ENCODE assay signal across 28 cellular contexts in genomic region chr6:68723128-68723527, GRCh38.
"Had no signal": no experiment of that assay in that cellular context is flagged by ENCODE, and none has a peak within 500 bp of the region (broad histone marks: within the 10 kb centered on the region; RNA-seq: fewer than 3 reads in every experiment).

No MANE protein-coding gene starts in this region.

- H3K36me3 Mint-ChIP-seq: naive thymus-derived CD8-positive, alpha-beta T cell; natural killer cell treated with Interleukin-12 subunit alpha and Interleukin-12 subunit beta and Interleukin-15 and Interleukin-18, amount 100 ng/mL, for 72 hours; neural progenitor cell; stimulated activated effector memory CD8-positive, alpha-beta T cell treated with anti-CD3 and anti-CD28 coated beads, Interleukin-12 subunit alpha, Interleukin-12 subunit beta, amount 100 ng/mL, for 72 hours; stimulated activated naive B cell treated with anti-CD40 and anti-IgM and Interleukin-4, amounts not matched to agents 10 μg/mL and 1 μg/mL and 100 μg/mL, for 72 hours; type B pancreatic cell had no signal

- H3K9ac ChIP-seq: neural progenitor cell, parathyroid adenoma had no signal

- H3K36me3 ChIP-seq: neural progenitor cell, ovary, right lobe of liver, sigmoid colon, stomach, thoracic aorta, thyroid gland, transverse colon, upper lobe of right lung, uterus had no signal

- H3K4me2 ChIP-seq: neural progenitor cell had no signal

- H3K4me3 Mint-ChIP-seq: naive thymus-derived CD8-positive, alpha-beta T cell; natural killer cell treated with Interleukin-12 subunit alpha and Interleukin-12 subunit beta and Interleukin-15 and Interleukin-18, amount 100 ng/mL, for 72 hours; neural progenitor cell; stimulated activated effector memory CD8-positive, alpha-beta T cell treated with anti-CD3 and anti-CD28 coated beads, Interleukin-12 subunit alpha, Interleukin-12 subunit beta, amount 100 ng/mL, for 72 hours; stimulated activated naive B cell treated with anti-CD40 and anti-IgM and Interleukin-4, amounts not matched to agents 10 μg/mL and 1 μg/mL and 100 μg/mL, for 72 hours; stimulated activated naive CD8-positive, alpha-beta T cell treated with anti-CD3 and anti-CD28 coated beads, Interleukin-15, Interleukin-2, amounts not matched to agents 100 ng/mL and 50 ng/mL, for 24 hours; type B pancreatic cell had no signal

- H3K4me1 Mint-ChIP-seq: naive thymus-derived CD8-positive, alpha-beta T cell; stimulated activated effector memory CD8-positive, alpha-beta T cell treated with anti-CD3 and anti-CD28 coated beads, Interleukin-12 subunit alpha, Interleukin-12 subunit beta, amount 100 ng/mL, for 72 hours; stimulated activated naive B cell treated with anti-CD40 and anti-IgM and Interleukin-4, amounts not matched to agents 10 μg/mL and 1 μg/mL and 100 μg/mL, for 72 hours had no signal

- H3K79me2 ChIP-seq: parathyroid adenoma had no signal

- H3K27ac Mint-ChIP-seq: naive thymus-derived CD8-positive, alpha-beta T cell; natural killer cell treated with Interleukin-12 subunit alpha and Interleukin-12 subunit beta and Interleukin-15 and Interleukin-18, amount 100 ng/mL, for 72 hours; neural progenitor cell; progenitor cell of endocrine pancreas; stimulated activated effector memory CD8-positive, alpha-beta T cell treated with anti-CD3 and anti-CD28 coated beads, Interleukin-12 subunit alpha, Interleukin-12 subunit beta, amount 100 ng/mL, for 72 hours; stimulated activated naive B cell treated with anti-CD40 and anti-IgM and Interleukin-4, amounts not matched to agents 10 μg/mL and 1 μg/mL and 100 μg/mL, for 72 hours; stimulated activated naive CD8-positive, alpha-beta T cell treated with anti-CD3 and anti-CD28 coated beads, Interleukin-15, Interleukin-2, amounts not matched to agents 100 ng/mL and 50 ng/mL, for 24 hours; type B pancreatic cell had no signal

- H3K9me3 ChIP-seq: ovary, psoas muscle, right lobe of liver, sigmoid colon, stomach, thoracic aorta, thyroid gland, transverse colon, upper lobe of right lung, uterus had no signal

- H3K4me1 ChIP-seq: neural progenitor cell, parathyroid adenoma, psoas muscle, sigmoid colon, stomach, thyroid gland, transverse colon, upper lobe of right lung, uterus had no signal

- H3K27me3 Mint-ChIP-seq: natural killer cell treated with Interleukin-12 subunit alpha and Interleukin-12 subunit beta and Interleukin-15 and Interleukin-18, amount 100 ng/mL, for 72 hours; progenitor cell of endocrine pancreas; stimulated activated naive B cell treated with anti-CD40 and anti-IgM and Interleukin-4, amounts not matched to agents 10 μg/mL and 1 μg/mL and 100 μg/mL, for 72 hours; stimulated activated naive CD8-positive, alpha-beta T cell treated with anti-CD3 and anti-CD28 coated beads, Interleukin-15, Interleukin-2, amounts not matched to agents 100 ng/mL and 50 ng/mL, for 24 hours; type B pancreatic cell had no signal

- H2AFZ ChIP-seq: neural progenitor cell, parathyroid adenoma had no signal

- H3K27ac ChIP-seq: neural progenitor cell, ovary, parathyroid adenoma, psoas muscle, right lobe of liver, sigmoid colon, stomach, thoracic aorta, thyroid gland, transverse colon, upper lobe of right lung, uterus had no signal

- DNase-seq: naive thymus-derived CD8-positive, alpha-beta T cell; occipital lobe; ovary; posterior cingulate gyrus; psoas muscle; right cardiac atrium; right lobe of liver; sigmoid colon; small intestine; stimulated activated CD4-positive, alpha-beta T cell treated with anti-CD3 and anti-CD28 coated beads, Interleukin-15, amount 100 ng/mL, for 24 hours; stimulated activated CD4-positive, alpha-beta T cell treated with anti-CD3 and anti-CD28 coated beads, Interleukin-2, amount 100 ng/mL, for 24 hours; stimulated activated CD4-positive, alpha-beta T cell treated with anti-CD3 and anti-CD28 coated beads, Interleukin-2, amount 100 ng/mL, for 48 hours; stimulated activated CD4-positive, alpha-beta T cell treated with anti-CD3 and anti-CD28 coated beads, Interleukin-4, amount 100 ng/mL, for 24 hours; stimulated activated naive B cell treated with anti-CD40 and anti-IgM and Interleukin-4, amounts not matched to agents 10 μg/mL and 1 μg/mL and 100 μg/mL, for 72 hours; stimulated activated naive CD4-positive, alpha-beta T cell treated with Interleukin-2 at 50 U/mL for 16 hours; stomach; thyroid gland; transverse colon; upper lobe of right lung; uterus had no signal

- FAIRE-seq: small intestine had no signal

- H3K9me3 Mint-ChIP-seq: neural progenitor cell; stimulated activated naive CD8-positive, alpha-beta T cell treated with anti-CD3 and anti-CD28 coated beads, Interleukin-15, Interleukin-2, amounts not matched to agents 100 ng/mL and 50 ng/mL, for 24 hours had no signal

- ATAC-seq: naive thymus-derived CD8-positive, alpha-beta T cell; natural killer cell treated with Interleukin-12 subunit alpha and Interleukin-12 subunit beta and Interleukin-15 and Interleukin-18, amount 100 ng/mL, for 72 hours; psoas muscle; right cardiac atrium; right lobe of liver; stimulated activated effector memory CD8-positive, alpha-beta T cell treated with anti-CD3 and anti-CD28 coated beads, Interleukin-12 subunit alpha, Interleukin-12 subunit beta, amount 100 ng/mL, for 72 hours; stimulated activated naive B cell treated with anti-CD40 and anti-IgM and Interleukin-4, amounts not matched to agents 10 μg/mL and 1 μg/mL and 100 μg/mL, for 72 hours; upper lobe of right lung had no signal

- H3K27me3 ChIP-seq: neural progenitor cell, ovary, right lobe of liver, sigmoid colon, stomach, thyroid gland, transverse colon, upper lobe of right lung, uterus had no signal

- H3K4me3 ChIP-seq: neural progenitor cell, ovary, psoas muscle, right lobe of liver, sigmoid colon, stomach, thoracic aorta, thyroid gland, transverse colon, upper lobe of right lung, uterus had no signal
